In genomic region chr5:175656966-175657365, GRCh38 we compare ENCODE assay signal across 1 cellular context.
TF ChIP-seq lines count a peak whose summit lies in the region.

No MANE protein-coding gene starts in this region.

TF ChIP-seq in A549, 52 proteins besides CTCF, POLR2A, EP300 and RAD21 (continued from another document):
- TF ChIP-seq TP53 (CRISPR knock-in tag; IDR thresholded peaks at IDR 0.05) (no peak), EHF (CRISPR knock-in tag; IDR thresholded peaks at IDR 0.05) (no peak), ESRRA (IDR thresholded peaks at IDR 0.05; ENCODE audit: borderline replicate concordance, low read length) (no peak)
- TF ChIP-seq, protein P1, sequence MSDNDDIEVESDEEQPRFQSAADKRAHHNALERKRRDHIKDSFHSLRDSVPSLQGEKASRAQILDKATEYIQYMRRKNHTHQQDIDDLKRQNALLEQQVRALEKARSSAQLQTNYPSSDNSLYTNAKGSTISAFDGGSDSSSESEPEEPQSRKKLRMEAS (IDR thresholded peaks at IDR 0.05) = no peak
